8 cellular contexts compared by ENCODE assay signal in the genomic region with DNA sequence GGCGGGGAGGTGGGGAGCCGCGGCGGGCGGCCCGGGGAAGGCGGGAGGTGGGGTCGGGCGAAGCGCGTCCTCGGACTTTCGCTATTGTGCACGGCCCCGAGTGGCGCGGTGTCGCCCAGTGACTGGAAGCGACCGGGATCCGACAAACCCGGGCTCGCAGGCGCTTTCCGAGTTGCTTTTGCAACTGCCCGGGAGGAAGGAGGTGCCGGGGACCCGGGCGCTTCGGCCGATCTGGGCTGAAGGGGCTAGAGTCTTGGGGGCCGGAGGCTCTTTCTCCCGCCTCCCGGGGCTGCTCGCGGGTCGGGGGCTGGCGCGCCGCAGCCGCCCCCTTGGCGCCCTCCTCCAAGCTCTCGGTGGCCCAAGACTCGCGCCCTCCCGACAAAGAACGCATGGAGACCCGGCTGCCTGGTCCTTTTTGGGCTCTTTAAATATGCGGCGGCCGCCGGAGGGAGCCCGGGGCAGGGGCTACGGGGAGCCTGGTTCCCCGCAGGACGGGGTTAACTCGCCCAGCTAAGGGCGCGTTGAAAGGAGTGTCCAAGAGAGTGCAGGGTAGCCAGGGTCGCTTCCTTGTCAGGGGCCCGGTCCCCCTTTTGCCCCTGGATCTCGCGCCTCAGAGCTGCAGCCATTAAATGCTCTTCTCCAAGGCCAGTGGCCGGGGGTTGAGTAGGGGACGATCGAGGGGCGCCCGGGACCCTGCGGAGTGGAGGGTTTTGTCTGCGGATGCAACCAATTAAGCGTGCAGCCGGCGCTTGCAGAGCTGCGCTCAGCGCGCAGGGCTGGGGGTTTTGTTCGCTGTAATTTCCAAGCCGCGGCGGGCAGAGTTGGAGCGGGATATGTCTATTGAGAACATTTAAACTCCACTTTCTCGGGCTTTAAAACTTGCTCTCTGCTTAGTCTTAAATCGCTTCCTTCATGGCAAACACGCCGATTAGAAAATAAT. TPM values are rescaled to one million over a fixed set of nuclear protein-coding genes. Genes with fewer than 3 reads are reported as not detected.
DNase-seq lines count a peak whose midpoint lies in the region; ATAC-seq and TF ChIP-seq lines count a peak whose summit lies in the region.

No MANE protein-coding gene starts in this region.

- DNase-seq in GM12864 (ENCODE audit: low read depth) (no peak), NB4 (ENCODE audit: low read depth) (peak; percentile 69), dorsolateral prefrontal cortex (no peak), lung microvascular endothelial cell (ENCODE audit: low read depth in 2 of 2) (peak; percentile 72 to 73), upper lobe of left lung (peak in 1 of 2 donors; percentile 86), NCI-H128 (lab: John Stamatoyannopoulos, UW; ENCODE audit: unreplicated experiment) (no peak)

- no peaks in the 10 kb centered on the region for H3K36me3 ChIP-seq in upper lobe of left lung

- intact Hi-C loops in dorsolateral prefrontal cortex (cut with DNase I): no loop called here

- peak; percentile 37 to 44 for ATAC-seq in upper lobe of left lung (ENCODE audit: low FRiP score in 2 of 2)
- no peak for ATAC-seq in HG03196 (IDR thresholded peaks at IDR 0.05; ENCODE audit: unreplicated experiment)
- no peak for ATAC-seq in GM21528 (IDR thresholded peaks at IDR 0.05; ENCODE audit: low FRiP score, unreplicated experiment)

- peaks cover 19 to 39% (median 30%) of the 10 kb centered on the region in 4 donors for H3K4me1 ChIP-seq in upper lobe of left lung

- no peaks in the 10 kb centered on the region for H3K9me3 ChIP-seq in upper lobe of left lung

- TF ChIP-seq POLR2A in NB4 (IDR thresholded peaks at IDR 0.05; ENCODE audit: extremely low read depth, insufficient read length): no peak
- no peak for TF ChIP-seq POLR2A in upper lobe of left lung (IDR thresholded peaks at IDR 0.05)

- H3K27me3 ChIP-seq in dorsolateral prefrontal cortex (peaks cover 3 to 91% (median 61%) of the 10 kb centered on the region in 45 donors), upper lobe of left lung (peaks cover 0 to 44% (median 31%) of the 10 kb centered on the region in 4 donors)

- H3K27ac ChIP-seq in dorsolateral prefrontal cortex (no peak overlapping the region), upper lobe of left lung (no peak overlapping the region)

- 1 to 2% methylated on average over 28 to 49 of the region's 85 CpGs for WGBS in upper lobe of left lung, 2 donors

- no peak for TF ChIP-seq EP300 in upper lobe of left lung (IDR thresholded peaks at IDR 0.05)

- H3K4me3 ChIP-seq in GM12864 (ENCODE audit: low read depth, low read length) (peak overlapping the region; percentile 47), NB4 (ENCODE audit: low read depth, low read length) (peak overlapping the region; percentile 65), dorsolateral prefrontal cortex (peak overlapping the region; percentile 3 to 75 (median 52)), upper lobe of left lung (peak overlapping the region; percentile 12 to 58 (median 52))

- TF ChIP-seq CTCF in GM12864 (IDR thresholded peaks at IDR 0.05; ENCODE audit: low read depth, low read length, missing control alignments) (no peak), NB4 (IDR thresholded peaks at IDR 0.05; ENCODE audit: low read depth, low read length) (no peak), dorsolateral prefrontal cortex (IDR thresholded peaks at IDR 0.05 in 54 of 56, conservative IDR thresholded peaks at IDR 0.05 in 2 of 56; ENCODE audit: low read depth in 1 of 56, partially characterized antibody in 56 of 56) (no peak), upper lobe of left lung (IDR thresholded peaks at IDR 0.05) (no peak)

RNA-seq across cellular contexts. Expression of gene HMGA2, which starts 1.6 kb away (rescaled TPM):
- total RNA-seq in dorsolateral prefrontal cortex (1 to 10 TPM in 3 of 120 experiments, under 1 TPM in 43, not detected in 74; 0.04 to 1.4 (median 0.31) TPM), lung microvascular endothelial cell (3.4 and 7.8 TPM in 2 replicates), upper lobe of left lung (1 to 10 TPM in 1 of 6 donors, under 1 TPM in 3, not detected in 2; 0.30 to 1.1 (median 0.40) TPM)

Comparison
In these comparisons a context has a peak if more than half of its experiments do, and no peak if none do; other contexts are left out.
1. DNase-seq: peak in NB4 (single experiment) and lung microvascular endothelial cell (2 of 2); none in GM12864 (single experiment), dorsolateral prefrontal cortex (0 of 10) and NCI-H128 (single experiment).
2. ATAC-seq: peak in upper lobe of left lung (2 of 2); none in HG03196 (single experiment) and GM21528 (single experiment).
3. Peak in every context shown above with its lines, with median percentiles within 50 percentile points of each other: H3K4me3 ChIP-seq.